7 cellular contexts compared by ENCODE assay signal in the genomic region with DNA sequence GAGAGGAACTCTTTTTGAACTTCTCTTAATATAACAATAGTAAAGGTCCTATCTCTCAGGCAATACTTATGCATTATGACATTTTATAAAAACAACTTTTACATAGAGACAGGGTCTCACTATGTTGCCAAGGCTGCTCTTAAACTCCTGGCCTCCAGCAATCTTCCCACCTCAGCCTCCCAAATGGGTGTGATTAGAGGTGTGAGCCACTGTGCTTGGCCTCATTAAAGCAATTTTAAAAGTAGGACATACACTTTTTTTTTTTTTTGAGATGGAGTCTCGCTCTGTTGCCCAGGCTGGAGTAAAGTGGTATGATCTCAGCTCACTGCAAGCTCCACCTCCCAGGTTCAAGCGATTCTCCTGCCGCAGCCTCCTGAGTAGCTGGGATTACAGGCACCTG. TPM values are rescaled to one million over a fixed set of nuclear protein-coding genes. Genes with fewer than 3 reads are reported as not detected.
"Had no signal": no experiment of that assay in that cellular context is flagged by ENCODE, and none has a peak within 500 bp of the region (broad histone marks: within the 10 kb centered on the region; RNA-seq: fewer than 3 reads in every experiment).

No MANE protein-coding gene starts in this region.

RNA-seq across cellular contexts. Expression of a gene that starts 1.7 kb away (rescaled TPM):
- total RNA-seq: activated CD4-positive, alpha-beta T cell treated with anti-CD3 and anti-CD28 coated beads, Interleukin-2, amount 10 ng/mL, durations not matched to agents 24 days and 14 days; activated CD8-positive, alpha-beta memory T cell treated with anti-CD3 and anti-CD28 coated beads for 36 hours; ascending aorta; cardiac muscle cell; chondrocyte; NCI-H460; Right ventricle myocardium superior had no signal
